ENCODE assay signal across 13 cellular contexts in the genomic region with DNA sequence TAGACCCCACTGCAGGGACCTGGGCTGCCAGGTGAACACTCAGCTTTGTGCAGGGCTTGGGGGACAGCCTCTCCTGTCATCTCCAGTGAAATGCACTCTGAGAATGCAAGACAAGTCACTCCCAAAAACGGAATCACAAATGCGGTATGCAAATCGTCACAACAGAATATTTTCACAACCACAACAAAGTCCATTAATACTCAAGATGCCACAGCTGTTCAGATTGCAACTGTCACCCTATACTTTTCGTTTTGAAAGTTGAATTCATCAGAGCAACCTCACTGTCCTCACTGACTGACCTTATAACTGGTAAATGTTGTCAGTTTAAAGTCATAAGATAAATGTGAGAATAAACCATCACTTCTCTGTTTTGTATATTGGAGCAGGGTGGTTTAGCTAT. TPM values are rescaled to one million over a fixed set of nuclear protein-coding genes. Genes with fewer than 3 reads are reported as not detected.
DNase-seq lines count a peak whose midpoint lies in the region; ATAC-seq and TF ChIP-seq lines count a peak whose summit lies in the region.
"Had no signal": no experiment of that assay in that cellular context is flagged by ENCODE, and none has a peak within 500 bp of the region (broad histone marks: within the 10 kb centered on the region; RNA-seq: fewer than 3 reads in every experiment).

No MANE protein-coding gene starts in this region.

- H3K36me3 ChIP-seq in gastrocnemius medialis = no peaks in the 10 kb centered on the region
- H3K36me3 ChIP-seq in HAP-1 (replicated peaks) = no peaks in the 10 kb centered on the region
- H3K36me3 ChIP-seq: tibial nerve had no signal

- H3K4me1 ChIP-seq in gastrocnemius medialis (no peaks in the 10 kb centered on the region), HAP-1 (no peaks in the 10 kb centered on the region)
- H3K4me1 ChIP-seq: tibial nerve had no signal

- TF ChIP-seq POLR2A in GM19193 (IDR thresholded peaks at IDR 0.05; ENCODE audit: extremely low read depth, insufficient read depth, insufficient read length) (peak; percentile 39), gastrocnemius medialis (IDR thresholded peaks at IDR 0.05) (no peak)

- TF ChIP-seq CTCF in GM12864 (IDR thresholded peaks at IDR 0.05; ENCODE audit: low read depth, low read length, missing control alignments) = no peak
- TF ChIP-seq CTCF in gastrocnemius medialis (IDR thresholded peaks at IDR 0.05 in 4 of 5, conservative IDR thresholded peaks at IDR 0.05 in 1 of 5) = no peak

- H3K9me3 ChIP-seq in gastrocnemius medialis (peaks cover 0 to 5% (median 0%) of the 10 kb centered on the region in 3 donors), HAP-1 (no peaks in the 10 kb centered on the region)

- no peak overlapping the region for H3K27ac ChIP-seq in gastrocnemius medialis
- H3K27ac ChIP-seq: tibial nerve had no signal

- DNase-seq in GM12864 (ENCODE audit: low read depth) = peak; percentile 91
- DNase-seq in SW480 (ENCODE audit: low spot score) = peak; percentile 83
- DNase-seq in gastrocnemius medialis = no peak
- no peak for DNase-seq in NCI-H2081 treated with DMSO at 0.1 percent for 48 hours (lab: John Stamatoyannopoulos, UW)
- DNase-seq in HAP-1 (ENCODE audit: low spot score in 2 of 2) = no peak
- no peak for DNase-seq in nucleus accumbens (lab: John Stamatoyannopoulos, UW)
- DNase-seq: DMS153 had no signal

- in situ Hi-C loops in gastrocnemius medialis (cut with MboI; ENCODE audit: low sequenced_read_pairs in 4 of 4) (no loop called here), HAP-1 (cut with MboI; ENCODE audit: low sequenced_read_pairs) (no loop called here)

- H3K4me3 ChIP-seq in GM12864 (ENCODE audit: low read depth, low read length) (no peak overlapping the region), gastrocnemius medialis (no peak overlapping the region), HAP-1 (no peak overlapping the region)
- H3K4me3 ChIP-seq: tibial nerve had no signal

- H3K27me3 ChIP-seq in gastrocnemius medialis = no peaks in the 10 kb centered on the region
- H3K27me3 ChIP-seq in HAP-1 (ENCODE audit: low read depth) = peaks cover 3% of the 10 kb centered on the region; the same call in 1 of the 2 replicates
- H3K27me3 ChIP-seq: tibial nerve had no signal

- intact Hi-C loops in gastrocnemius medialis (cut with DNase I; ENCODE audit: low total_unique reads) = no loop called here

- ATAC-seq in HG02884 (IDR thresholded peaks at IDR 0.05; ENCODE audit: unreplicated experiment) (peak; percentile 35), gastrocnemius medialis (no peak)
- ATAC-seq: naive thymus-derived CD8-positive, alpha-beta T cell had no signal

RNA-seq across cellular contexts. Expression of a gene that starts 16.6 kb away (rescaled TPM):
- under 1 TPM in 1 of 4 donors, not detected in 3; 0.62 TPM for total RNA-seq in gastrocnemius medialis
- total RNA-seq: dermis microvascular lymphatic vessel endothelial cell, SK-MEL-5 had no signal

Comparison
In these comparisons a context has a peak if more than half of its experiments do, and no peak if none do; other contexts are left out.
1. DNase-seq: peak in GM12864 (single experiment) and SW480 (single experiment); none in gastrocnemius medialis (0 of 2), NCI-H2081 treated with DMSO at 0.1 percent for 48 hours (single experiment), HAP-1 (0 of 2) and nucleus accumbens (0 of 56).